Comparison of ENCODE assay signal across 8 cellular contexts in genomic region chr12:56636118-56636674, GRCh38. TPM values are rescaled to one million over a fixed set of nuclear protein-coding genes. Genes with fewer than 3 reads are reported as not detected.
A peak's percentile ranks its signal among the peaks of the same experiment; 100 is the strongest.
DNase-seq lines count a peak whose midpoint lies in the region; ATAC-seq and TF ChIP-seq lines count a peak whose summit lies in the region.

No MANE protein-coding gene starts in this region.

- TF ChIP-seq CTCF in GM23338 (conservative IDR thresholded peaks at IDR 0.05; ENCODE audit: low read depth in 2 of 2) (no peak), suprapubic skin (IDR thresholded peaks at IDR 0.05) (no peak)

- H3K27me3 ChIP-seq in GM23338 (ENCODE audit: insufficient read depth) (no peaks in the 10 kb centered on the region), suprapubic skin (no peaks in the 10 kb centered on the region)

- peak in 1 of 2 donors; percentile 57 for TF ChIP-seq POLR2A in suprapubic skin (IDR thresholded peaks at IDR 0.05)

- no peak overlapping the region for H2AFZ ChIP-seq in GM23338

- H3K36me3 Mint-ChIP-seq in GM23338 (ENCODE audit: low read depth), result peaks cover 39% of the 10 kb centered on the region

- H3K9me2 ChIP-seq in GM23338 (ENCODE audit: insufficient read depth), result no peaks in the 10 kb centered on the region

- H3K36me3 ChIP-seq in GM23338 (ENCODE audit: insufficient read depth) (peaks cover 33% of the 10 kb centered on the region), suprapubic skin (peaks cover 37% of the 10 kb centered on the region)

- H3K27ac Mint-ChIP-seq in GM23338, result peak overlapping the region; percentile 93

- peaks cover 52% of the 10 kb centered on the region for H3K4me1 Mint-ChIP-seq in GM23338

- H3F3A ChIP-seq in GM23338 (replicated peaks; ENCODE audit: low read depth), result peaks cover 39% of the 10 kb centered on the region

- DNase-seq in EH (ENCODE audit: low read depth), result peak; percentile 92
- peak; percentile 81 for DNase-seq in GM23338 (ENCODE audit: low spot score)
- DNase-seq in Kasumi-1 (lab: John Stamatoyannopoulos, UW), result peak; percentile 86 to 88
- peak; percentile 76 to 78 for DNase-seq in SHP77 (lab: John Stamatoyannopoulos, UW)
- DNase-seq in activated gamma-delta T cell treated with anti-CD3 and anti-CD28 coated beads, Interleukin-2, amount 50 U/mL, for 16 hours (ENCODE audit: low read depth), result peak; percentile 70
- DNase-seq in foreskin melanocyte, result peak; percentile 84
- peak in 55 of 56 donors; percentile 49 to 91 (median 76) for DNase-seq in nucleus accumbens (lab: John Stamatoyannopoulos, UW)
- peak; percentile 94 to 96 for DNase-seq in suprapubic skin (ENCODE audit: low spot score in 2 of 2)

- H3K9me3 Mint-ChIP-seq in GM23338, result no peaks in the 10 kb centered on the region; the same call in 2 of the 3 replicates

- no peaks in the 10 kb centered on the region for H3K9me3 ChIP-seq in suprapubic skin

- H3K4me2 ChIP-seq in GM23338, result peak overlapping the region; percentile 99

- H4K20me1 ChIP-seq in GM23338 (replicated peaks; ENCODE audit: insufficient read depth), result peaks cover 5% of the 10 kb centered on the region

- H3K4me1 ChIP-seq in GM23338 (ENCODE audit: insufficient read depth) (peaks cover 30% of the 10 kb centered on the region), suprapubic skin (peaks cover 60% of the 10 kb centered on the region)

- peak overlapping the region; percentile 70 for H3K4me3 ChIP-seq in GM23338
- peak overlapping the region; percentile 77 for H3K4me3 ChIP-seq in suprapubic skin

- WGBS in suprapubic skin, result under 1% methylated on average over 11 of the region's 11 CpGs

- no peak for TF ChIP-seq EP300 in suprapubic skin (IDR thresholded peaks at IDR 0.05)

- H3K79me2 ChIP-seq in GM23338 (replicated peaks; ENCODE audit: insufficient read depth), result peaks cover 10% of the 10 kb centered on the region

- H3K27ac ChIP-seq in GM23338 (ENCODE audit: low read depth) (peak overlapping the region; percentile 37), suprapubic skin (peak overlapping the region; percentile 90)

- peaks cover 26% of the 10 kb centered on the region for H3K27me3 Mint-ChIP-seq in GM23338 (ENCODE audit: insufficient read depth, low read depth, poor library complexity)

- ATAC-seq in GM23338, result peak; percentile 47

- peak overlapping the region; percentile 99 for H3K4me3 Mint-ChIP-seq in GM23338

TF ChIP-seq in GM23338, 12 proteins besides CTCF, POLR2A, EP300 and RAD21:
- TF ChIP-seq, protein P1, sequence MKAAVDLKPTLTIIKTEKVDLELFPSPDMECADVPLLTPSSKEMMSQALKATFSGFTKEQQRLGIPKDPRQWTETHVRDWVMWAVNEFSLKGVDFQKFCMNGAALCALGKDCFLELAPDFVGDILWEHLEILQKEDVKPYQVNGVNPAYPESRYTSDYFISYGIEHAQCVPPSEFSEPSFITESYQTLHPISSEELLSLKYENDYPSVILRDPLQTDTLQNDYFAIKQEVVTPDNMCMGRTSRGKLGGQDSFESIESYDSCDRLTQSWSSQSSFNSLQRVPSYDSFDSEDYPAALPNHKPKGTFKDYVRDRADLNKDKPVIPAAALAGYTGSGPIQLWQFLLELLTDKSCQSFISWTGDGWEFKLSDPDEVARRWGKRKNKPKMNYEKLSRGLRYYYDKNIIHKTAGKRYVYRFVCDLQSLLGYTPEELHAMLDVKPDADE (IDR thresholded peaks at IDR 0.05), result no peak
- TF ChIP-seq POLR2AphosphoS5 (IDR thresholded peaks at IDR 0.05; ENCODE audit: low read depth) (peak; percentile 27; the same call in 1 of the 2 replicates), JUNB (IDR thresholded peaks at IDR 0.05; ENCODE audit: unreplicated experiment) (no peak)
TF ChIP-seq in GM23338: peak in this region for 1.

RNA-seq across cellular contexts. Expression of gene BAZ2A, which starts 6.1 kb away (rescaled TPM):
- total RNA-seq in GM23338 (2014; rRNA removed; shearing (Covaris generic)), result 89.6 and 109 TPM in 2 replicates
- 111 and 130 TPM in 2 replicates for polyA plus RNA-seq in GM23338 (2016; fragmentation: Nextera tagmentation; extraction: Ambion mirVana)
- total RNA-seq in suprapubic skin, result 100 to 1,000 TPM in 3 of 4 donors, 10 to 100 TPM in 1; 100.0 to 243 (median 129) TPM

RNA-seq across cellular contexts. Expression of gene ATP5F1B, which starts 9.6 kb away (rescaled TPM):
- 706 and 763 TPM in 2 replicates for total RNA-seq in GM23338 (2014; rRNA removed; shearing (Covaris generic))
- polyA plus RNA-seq in GM23338 (2016; fragmentation: Nextera tagmentation; extraction: Ambion mirVana), result 956 and 1,001 TPM in 2 replicates
- 100 to 1,000 TPM; 423 to 515 (median 438) TPM for total RNA-seq in suprapubic skin

RNA-seq across cellular contexts. Expression of gene PTGES3, which starts 51.9 kb away (rescaled TPM):
- total RNA-seq in GM23338 (2014; rRNA removed; shearing (Covaris generic)), result 334 and 453 TPM in 2 replicates
- 391 and 442 TPM in 2 replicates for polyA plus RNA-seq in GM23338 (2016; fragmentation: Nextera tagmentation; extraction: Ambion mirVana)
- 10 to 100 TPM; 51.7 to 71.2 (median 69.9) TPM for total RNA-seq in suprapubic skin

Comparison
In these comparisons a context has a peak if more than half of its experiments do, and no peak if none do; other contexts are left out.
1. Peak in every context shown above with its lines: DNase-seq, ATAC-seq, H3K4me3 ChIP-seq and H3K27ac ChIP-seq.